ENCODE assay signal across 1 cellular context in the genomic region with DNA sequence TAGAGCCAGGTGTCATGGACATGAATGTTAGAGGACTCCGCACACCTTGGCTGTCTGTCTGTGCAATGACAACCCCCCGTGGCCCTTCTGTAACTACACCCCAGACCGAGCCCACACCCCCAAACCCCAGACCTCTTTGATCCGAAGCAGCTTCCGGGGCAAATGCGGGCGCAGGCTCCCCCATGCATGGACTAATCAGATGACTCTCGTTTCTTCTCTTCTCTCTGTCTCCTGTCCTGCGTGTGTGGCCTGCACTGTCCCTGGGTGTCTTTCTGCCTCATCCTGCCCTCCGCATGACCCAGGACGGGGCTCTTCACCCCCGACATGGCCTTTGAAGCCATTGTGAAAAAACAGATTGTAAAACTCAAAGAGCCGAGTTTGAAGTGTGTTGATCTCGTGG.
TF ChIP-seq lines count a peak whose summit lies in the region.

No MANE protein-coding gene starts in this region.

TF ChIP-seq in WTC11, 78 proteins besides CTCF, POLR2A, EP300 and RAD21 (continued from another document):
- TF ChIP-seq AR (CRISPR knock-in tag; IDR thresholded peaks at IDR 0.05) (no peak), RELA (CRISPR knock-in tag; IDR thresholded peaks at IDR 0.05; ENCODE audit: borderline replicate concordance) (no peak), MAX (CRISPR knock-in tag; IDR thresholded peaks at IDR 0.05) (no peak)
- TF ChIP-seq, protein P1, sequence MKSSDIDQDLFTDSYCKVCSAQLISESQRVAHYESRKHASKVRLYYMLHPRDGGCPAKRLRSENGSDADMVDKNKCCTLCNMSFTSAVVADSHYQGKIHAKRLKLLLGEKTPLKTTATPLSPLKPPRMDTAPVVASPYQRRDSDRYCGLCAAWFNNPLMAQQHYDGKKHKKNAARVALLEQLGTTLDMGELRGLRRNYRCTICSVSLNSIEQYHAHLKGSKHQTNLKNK (CRISPR knock-in tag; IDR thresholded peaks at IDR 0.05), result no peak
